ENCODE assay signal across 18 cellular contexts in genomic region chr9:89810434-89810833, GRCh38.
DNase-seq lines count a peak whose midpoint lies in the region; ATAC-seq and TF ChIP-seq lines count a peak whose summit lies in the region.
"Had no signal": no experiment of that assay in that cellular context is flagged by ENCODE, and none has a peak within 500 bp of the region (broad histone marks: within the 10 kb centered on the region; RNA-seq: fewer than 3 reads in every experiment).

No MANE protein-coding gene starts in this region.

- H3K36me3 ChIP-seq in A673 (ENCODE audit: insufficient read depth, low read length, poor library complexity, severe bottlenecking) (no peaks in the 10 kb centered on the region), HEK293 (ENCODE audit: control insufficient read depth in 2 of 2, insufficient read depth in 1 of 2, low read length in 2 of 2) (no peaks in the 10 kb centered on the region), SJCRH30 (no peaks in the 10 kb centered on the region), left lung (no peaks in the 10 kb centered on the region), GM23248 (ENCODE audit: low read depth) (no peaks in the 10 kb centered on the region)
- H3K36me3 ChIP-seq: pancreas had no signal

- H3K9ac ChIP-seq in GM23248, result no peak overlapping the region

- H3K4me3 ChIP-seq in A673 (ENCODE audit: low read depth, low read length, poor library complexity, severe bottlenecking) (no peak overlapping the region), HEK293 (ENCODE audit: low read depth, low read length) (no peak overlapping the region), SJCRH30 (no peak overlapping the region), left lung (no peak overlapping the region), GM23248 (no peak overlapping the region)
- H3K4me3 ChIP-seq: pancreas had no signal

- in situ Hi-C loops in GM23248 (cut with MboI), result no loop called here

- no peaks in the 10 kb centered on the region for H3K79me2 ChIP-seq in GM23248 (ENCODE audit: insufficient read depth)

- intact Hi-C loops in A673 (cut with micrococcal nuclease; ENCODE audit: unreplicated experiment), result loop anchor here (10.0 kb wide), 1 partner anchor 396 kb away; no protein-coding TSS in a partner anchor
- intact Hi-C loops in left lung (cut with DNase I), result no loop called here

- H3K27me3 ChIP-seq in A673 (replicated peaks; ENCODE audit: insufficient read depth, low read depth, low read length, poor library complexity), result no peaks in the 10 kb centered on the region
- H3K27me3 ChIP-seq in SJCRH30, result no peaks in the 10 kb centered on the region
- no peaks in the 10 kb centered on the region for H3K27me3 ChIP-seq in left lung
- H3K27me3 ChIP-seq in GM23248 (replicated peaks; ENCODE audit: insufficient read depth), result no peaks in the 10 kb centered on the region
- H3K27me3 ChIP-seq: pancreas had no signal

- H3K4me1 ChIP-seq in A673 (ENCODE audit: insufficient read depth, low read length, poor library complexity, severe bottlenecking), result peaks cover 16% of the 10 kb centered on the region
- H3K4me1 ChIP-seq in HEK293 (ENCODE audit: control insufficient read depth, insufficient read depth, low read length), result no peaks in the 10 kb centered on the region
- H3K4me1 ChIP-seq in SJCRH30, result peaks cover 47% of the 10 kb centered on the region
- peaks cover 0 to 16% of the 10 kb centered on the region in 2 donors for H3K4me1 ChIP-seq in left lung
- 0 out of 2 replicates have a peak, but pooled peaks cover 7% of the 10 kb centered on the region for H3K4me1 ChIP-seq in GM23248 (ENCODE audit: insufficient read depth)
- H3K4me1 ChIP-seq: pancreas had no signal

- no peaks in the 10 kb centered on the region for H3K9me2 ChIP-seq in GM23248 (ENCODE audit: insufficient read depth)

- 68 to 71% methylated on average over 7 of the region's 7 CpGs for WGBS in GM23248 (ENCODE audit: low coverage in 1 of 2, low lambda C conversion rate in 2 of 2, missing lambda C conversion rate in 2 of 2), 2 experiments

- no peak overlapping the region for H3K4me2 ChIP-seq in GM23248 (ENCODE audit: unreplicated experiment)

- CTCF ChIA-PET in A673 (lab: Charles Lee) (no interaction called here), HEK293 (lab: Yijun Ruan, JAX) (interaction anchor here (0.6 to 1.1 kb wide), 5 partner anchors 9 to 463 kb away, joined by 3 to 6 read pairs (median 3); no protein-coding TSS in a partner anchor)

- H3K9me3 ChIP-seq in A673 (ENCODE audit: low read depth, low read length, poor library complexity, severe bottlenecking) (no peaks in the 10 kb centered on the region), HEK293 (ENCODE audit: control insufficient read depth, insufficient read depth, low read depth, low read length) (no peaks in the 10 kb centered on the region), SJCRH30 (replicated peaks) (no peaks in the 10 kb centered on the region), left lung (no peaks in the 10 kb centered on the region), GM23248 (ENCODE audit: low read depth) (no peaks in the 10 kb centered on the region)
- H3K9me3 ChIP-seq: pancreas had no signal

- BruUV-seq in A673 (replicated peaks; lab: Mats Ljungman, UMichigan), result no TSS peak

- POLR2A ChIA-PET in A673 (lab: Charles Lee; ENCODE audit: low non-redundant PET), result no interaction called here
- POLR2A ChIA-PET in HEK293 (lab: Yijun Ruan, JAX), result no interaction called here

- TF ChIP-seq CTCF in A673 (conservative IDR thresholded peaks at IDR 0.05; ENCODE audit: low read depth, low read length) (no peak), HEK293 (tag by site-specific recombination; IDR thresholded peaks at IDR 0.05) (no peak), left lung (IDR thresholded peaks at IDR 0.05) (no peak)

- no peak overlapping the region for H2AFZ ChIP-seq in GM23248

- no peaks in the 10 kb centered on the region for H4K20me1 ChIP-seq in GM23248 (ENCODE audit: insufficient read depth)

- H3K27ac ChIP-seq in A673 (ENCODE audit: low read depth, low read length, poor library complexity, severe bottlenecking) (no peak overlapping the region), HEK293 (ENCODE audit: extremely low read depth, low read depth, low read length) (no peak overlapping the region), SJCRH30 (no peak overlapping the region), left lung (no peak overlapping the region), GM23248 (no peak overlapping the region)
- H3K27ac ChIP-seq: pancreas had no signal

- no peaks in the 10 kb centered on the region for H3F3A ChIP-seq in GM23248 (ENCODE audit: insufficient read depth)

- ATAC-seq in left lung (peak; percentile 74), GM18909 (IDR thresholded peaks at IDR 0.05; ENCODE audit: poor library complexity, unreplicated experiment) (no peak)
- ATAC-seq: HCT116, SK-N-SH treated with all-trans-retinoic acid at 6 μM for 48 hours had no signal

- peak; percentile 77 for DNase-seq in A673 (ENCODE audit: low spot score)
- peak; percentile 54 to 71 for DNase-seq in SJCRH30
- no peak for DNase-seq in left lung
- DNase-seq in NCI-H146 (lab: John Stamatoyannopoulos, UW), result no peak
- no peak for DNase-seq in GM23248
- DNase-seq in SKM-1 (lab: John Stamatoyannopoulos, UW; ENCODE audit: unreplicated experiment), result no peak
- DNase-seq: activated effector memory CD4-positive, alpha-beta T cell treated with anti-CD3 and anti-CD28 coated beads, Interleukin-2, amount 50 U/mL, for 16 hours; DMS79 treated with DMSO at 0.1 percent for 48 hours; effector CD8-positive, alpha-beta T cell; foreskin fibroblast; midbrain; NCI-H1436; pancreas; stimulated activated CD4-positive, alpha-beta T cell treated with anti-CD3 and anti-CD28 coated beads, Interleukin-12 subunit alpha, Interleukin-12 subunit beta, amount 100 ng/mL, for 4 hours had no signal

TF ChIP-seq in HEK293, 187 proteins besides CTCF, POLR2A, EP300 and RAD21:
- no peak for TF ChIP-seq ZNF239 (tag by site-specific recombination; IDR thresholded peaks at IDR 0.05)
- TF ChIP-seq KLF9 (tag by site-specific recombination; IDR thresholded peaks at IDR 0.05; ENCODE audit: low read depth), result no peak
- TF ChIP-seq ZIC2 (tag by site-specific recombination; IDR thresholded peaks at IDR 0.05), result peak; percentile 50
- TF ChIP-seq ZNF560 (tag by site-specific recombination; IDR thresholded peaks at IDR 0.05; ENCODE audit: borderline replicate concordance), result no peak
- no peak for TF ChIP-seq ZNF449 (tag by site-specific recombination; IDR thresholded peaks at IDR 0.05)
- TF ChIP-seq ZNF501 (tag by site-specific recombination; IDR thresholded peaks at IDR 0.05), result no peak
- TF ChIP-seq FEZF1 (tag by site-specific recombination; IDR thresholded peaks at IDR 0.05), result peak; percentile 83
- no peak for TF ChIP-seq ZNF214 (tag by site-specific recombination; IDR thresholded peaks at IDR 0.05; ENCODE audit: borderline replicate concordance)

Comparison
In these comparisons a context has a peak if more than half of its experiments do, and no peak if none do; other contexts are left out.
1. DNase-seq: peak in A673 (single experiment) and SJCRH30 (2 of 2); none in left lung (0 of 2), NCI-H146 (single experiment), GM23248 (single experiment) and SKM-1 (single experiment).